ENCODE assay signal across 3 cellular contexts in the genomic region with DNA sequence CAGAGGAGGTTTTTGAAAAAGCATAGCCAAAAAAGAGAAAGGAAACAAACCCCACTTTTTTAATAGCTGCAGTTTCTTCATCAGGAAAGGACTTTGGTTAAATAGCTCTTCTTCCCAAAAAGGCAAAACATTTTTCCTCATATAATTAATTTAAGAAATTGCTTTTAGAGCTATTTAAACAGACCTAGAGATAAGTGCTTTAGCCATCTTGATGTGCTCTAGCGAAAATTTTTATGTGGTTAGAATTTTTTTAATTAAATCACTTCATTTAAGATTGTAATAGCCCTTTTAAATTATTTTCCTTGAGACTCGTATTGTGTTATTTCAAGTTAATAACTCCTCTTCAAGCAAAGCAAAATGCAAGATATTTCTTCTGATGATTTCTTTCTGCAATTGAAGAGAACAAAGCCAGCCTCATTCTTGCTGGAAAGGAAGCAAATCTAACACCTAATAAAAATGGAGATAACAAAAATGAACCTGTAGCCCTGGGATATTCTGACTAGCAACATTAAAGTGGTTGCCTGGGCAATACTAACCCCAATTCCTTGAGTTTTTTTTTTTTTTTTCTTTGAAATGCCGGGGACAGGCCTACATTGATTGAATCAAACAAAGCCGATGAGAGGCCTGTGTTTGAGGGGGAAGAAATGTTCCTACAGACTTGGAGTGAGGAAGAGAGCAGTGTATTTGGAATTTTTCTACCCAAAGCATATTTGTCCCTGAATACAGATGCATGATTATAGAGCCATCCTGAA.
TF ChIP-seq lines count a peak whose summit lies in the region.

No MANE protein-coding gene starts in this region.

TF ChIP-seq in SK-N-SH treated with all-trans-retinoic acid at 6 μM for 48 hours, 23 proteins besides CTCF, POLR2A, EP300 and RAD21:
- peak; percentile 89 for TF ChIP-seq ISL1 (CRISPR knock-in tag; IDR thresholded peaks at IDR 0.05)
- no peak for TF ChIP-seq ZFP3 (CRISPR knock-in tag; IDR thresholded peaks at IDR 0.05)

TF ChIP-seq in SK-N-SH, 30 proteins besides CTCF, POLR2A, EP300 and RAD21:
- TF ChIP-seq, protein P1, sequence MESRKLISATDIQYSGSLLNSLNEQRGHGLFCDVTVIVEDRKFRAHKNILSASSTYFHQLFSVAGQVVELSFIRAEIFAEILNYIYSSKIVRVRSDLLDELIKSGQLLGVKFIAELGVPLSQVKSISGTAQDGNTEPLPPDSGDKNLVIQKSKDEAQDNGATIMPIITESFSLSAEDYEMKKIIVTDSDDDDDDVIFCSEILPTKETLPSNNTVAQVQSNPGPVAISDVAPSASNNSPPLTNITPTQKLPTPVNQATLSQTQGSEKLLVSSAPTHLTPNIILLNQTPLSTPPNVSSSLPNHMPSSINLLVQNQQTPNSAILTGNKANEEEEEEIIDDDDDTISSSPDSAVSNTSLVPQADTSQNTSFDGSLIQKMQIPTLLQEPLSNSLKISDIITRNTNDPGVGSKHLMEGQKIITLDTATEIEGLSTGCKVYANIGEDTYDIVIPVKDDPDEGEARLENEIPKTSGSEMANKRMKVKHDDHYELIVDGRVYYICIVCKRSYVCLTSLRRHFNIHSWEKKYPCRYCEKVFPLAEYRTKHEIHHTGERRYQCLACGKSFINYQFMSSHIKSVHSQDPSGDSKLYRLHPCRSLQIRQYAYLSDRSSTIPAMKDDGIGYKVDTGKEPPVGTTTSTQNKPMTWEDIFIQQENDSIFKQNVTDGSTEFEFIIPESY (IDR thresholded peaks at IDR 0.05; ENCODE audit: borderline replicate concordance, low read depth): no peak
- no peak for TF ChIP-seq REST (IDR thresholded peaks at IDR 0.05; ENCODE audit: low read depth, low read length)
- TF ChIP-seq TAF1 (IDR thresholded peaks at IDR 0.05; ENCODE audit: borderline replicate concordance, low read depth, low read length): no peak
- TF ChIP-seq RCOR1 (IDR thresholded peaks at IDR 0.05; ENCODE audit: low read length): no peak
- no peak for TF ChIP-seq GATA2 (CRISPR knock-in tag; IDR thresholded peaks at IDR 0.05)
- TF ChIP-seq JUND (IDR thresholded peaks at IDR 0.05): no peak
- no peak for TF ChIP-seq YY1 (IDR thresholded peaks at IDR 0.05; ENCODE audit: low read depth)
- no peak for TF ChIP-seq FOSL2 (IDR thresholded peaks at IDR 0.05; ENCODE audit: borderline replicate concordance, low read depth)
- TF ChIP-seq FOXJ3 (CRISPR knock-in tag; IDR thresholded peaks at IDR 0.05): no peak
- no peak for TF ChIP-seq RXRA (IDR thresholded peaks at IDR 0.05; ENCODE audit: borderline replicate concordance, low read depth)
- no peak for TF ChIP-seq TEAD4 (IDR thresholded peaks at IDR 0.05; ENCODE audit: borderline replicate concordance, insufficient read depth)
- no peak for TF ChIP-seq EZH2phosphoT487 (IDR thresholded peaks at IDR 0.05; ENCODE audit: borderline replicate concordance, low read depth)
- no peak for TF ChIP-seq TCF12 (IDR thresholded peaks at IDR 0.05)
- TF ChIP-seq GABPA (IDR thresholded peaks at IDR 0.05; ENCODE audit: low read depth): no peak
- TF ChIP-seq MAX (IDR thresholded peaks at IDR 0.05; ENCODE audit: low read depth): no peak

TF ChIP-seq in neural cell, 6 proteins besides CTCF, POLR2A, EP300 and RAD21:
- TF ChIP-seq SMC3 (conservative IDR thresholded peaks at IDR 0.05; ENCODE audit: poor library complexity): no peak
- TF ChIP-seq MXI1 (conservative IDR thresholded peaks at IDR 0.05; ENCODE audit: poor library complexity, severe bottlenecking): no peak
- no peak for TF ChIP-seq TAF1 (IDR thresholded peaks at IDR 0.05; ENCODE audit: low read depth)
- TF ChIP-seq POLR2AphosphoS5 (IDR thresholded peaks at IDR 0.05): no peak
- no peak for TF ChIP-seq REST (IDR thresholded peaks at IDR 0.05; ENCODE audit: borderline replicate concordance)
